ENCODE assay signal across 22 cellular contexts in the genomic region with DNA sequence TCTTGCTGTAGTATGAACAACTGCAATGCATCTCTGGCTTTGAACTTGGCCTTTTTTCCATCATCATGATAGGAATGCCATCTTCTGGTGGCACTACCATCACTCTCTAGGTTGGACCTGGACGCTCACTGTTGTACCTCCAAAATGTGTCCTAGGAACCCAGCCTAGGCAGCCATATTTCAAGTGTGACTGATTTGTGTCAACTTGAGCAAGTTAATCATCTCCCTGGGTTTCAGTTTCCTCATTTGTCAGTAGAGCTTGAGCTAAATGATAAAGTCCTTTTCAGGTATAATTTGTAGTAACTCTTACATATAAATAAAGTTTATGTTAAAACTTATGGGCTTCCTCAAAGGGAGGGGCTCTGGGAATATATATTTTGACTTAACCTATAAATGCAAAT.
DNase-seq lines count a peak whose midpoint lies in the region; ATAC-seq and TF ChIP-seq lines count a peak whose summit lies in the region.
"Had no signal": no experiment of that assay in that cellular context is flagged by ENCODE, and none has a peak within 500 bp of the region (broad histone marks: within the 10 kb centered on the region; RNA-seq: fewer than 3 reads in every experiment).

No MANE protein-coding gene starts in this region.

- no peaks in the 10 kb centered on the region for H3K27me3 Mint-ChIP-seq in chondrocyte (ENCODE audit: low read depth)
- H3K27me3 Mint-ChIP-seq in stimulated activated naive B cell treated with anti-CD40 and anti-IgM and Interleukin-4, amounts not matched to agents 10 μg/mL and 1 μg/mL and 100 μg/mL, for 72 hours: no peaks in the 10 kb centered on the region
- H3K27me3 Mint-ChIP-seq: B cell; CD4-positive, alpha-beta T cell had no signal

- ATAC-seq in GM18511 (IDR thresholded peaks at IDR 0.05; ENCODE audit: unreplicated experiment): peak; percentile 72
- ATAC-seq in GM18861 (IDR thresholded peaks at IDR 0.05; ENCODE audit: unreplicated experiment): peak; percentile 83
- peak; percentile 64 for ATAC-seq in GM18907 (IDR thresholded peaks at IDR 0.05; ENCODE audit: unreplicated experiment)
- peak; percentile 46 for ATAC-seq in HG03432 (IDR thresholded peaks at IDR 0.05; ENCODE audit: unreplicated experiment)
- no peak for ATAC-seq in GM21515 (IDR thresholded peaks at IDR 0.05; ENCODE audit: unreplicated experiment)
- ATAC-seq in stimulated activated naive B cell treated with anti-CD40 and anti-IgM and Interleukin-4, amounts not matched to agents 10 μg/mL and 1 μg/mL and 100 μg/mL, for 72 hours (replicated peaks): no peak
- ATAC-seq: A549; CD8-positive, alpha-beta T cell had no signal

- H3K36me3 Mint-ChIP-seq in chondrocyte (ENCODE audit: low read depth): no peaks in the 10 kb centered on the region
- no peaks in the 10 kb centered on the region for H3K36me3 Mint-ChIP-seq in stimulated activated naive B cell treated with anti-CD40 and anti-IgM and Interleukin-4, amounts not matched to agents 10 μg/mL and 1 μg/mL and 100 μg/mL, for 72 hours
- H3K36me3 Mint-ChIP-seq: CD8-positive, alpha-beta T cell had no signal

- H3K9me3 Mint-ChIP-seq in chondrocyte (ENCODE audit: low read depth): peaks cover 8% of the 10 kb centered on the region
- peaks cover 0 to 5% of the 10 kb centered on the region in 2 donors for H3K9me3 Mint-ChIP-seq in stimulated activated naive B cell treated with anti-CD40 and anti-IgM and Interleukin-4, amounts not matched to agents 10 μg/mL and 1 μg/mL and 100 μg/mL, for 72 hours
- H3K9me3 Mint-ChIP-seq: CD8-positive, alpha-beta T cell had no signal

- no peak for DNase-seq in chondrocyte (ENCODE audit: low spot score)
- DNase-seq in stimulated activated naive B cell treated with anti-CD40 and anti-IgM and Interleukin-4, amounts not matched to agents 10 μg/mL and 1 μg/mL and 100 μg/mL, for 72 hours: no peak
- no peak for DNase-seq in globus pallidus (ENCODE audit: low spot score)
- DNase-seq: AML-193; Caco-2; Calu3; CD4-positive, alpha-beta T cell; CD8-positive, alpha-beta T cell; DMS 273 treated with DMSO at 0.1 percent for 48 hours; DMS153; DMS53; DMS79; DND-41; EL; GDM1 had no signal

- H3K27ac Mint-ChIP-seq in chondrocyte (ENCODE audit: unreplicated experiment): no peak overlapping the region
- no peak overlapping the region for H3K27ac Mint-ChIP-seq in stimulated activated naive B cell treated with anti-CD40 and anti-IgM and Interleukin-4, amounts not matched to agents 10 μg/mL and 1 μg/mL and 100 μg/mL, for 72 hours
- H3K27ac Mint-ChIP-seq: B cell; CD4-positive, alpha-beta T cell; CD8-positive, alpha-beta T cell had no signal

- H3K4me1 Mint-ChIP-seq in chondrocyte (ENCODE audit: low read depth): peaks cover 17% of the 10 kb centered on the region
- no peaks in the 10 kb centered on the region for H3K4me1 Mint-ChIP-seq in stimulated activated naive B cell treated with anti-CD40 and anti-IgM and Interleukin-4, amounts not matched to agents 10 μg/mL and 1 μg/mL and 100 μg/mL, for 72 hours
- H3K4me1 Mint-ChIP-seq: B cell had no signal

- no peak for TF ChIP-seq CTCF in chondrocyte (IDR thresholded peaks at IDR 0.05)

- no peak overlapping the region for H3K4me3 Mint-ChIP-seq in chondrocyte (ENCODE audit: unreplicated experiment)
- no peak overlapping the region for H3K4me3 Mint-ChIP-seq in stimulated activated naive B cell treated with anti-CD40 and anti-IgM and Interleukin-4, amounts not matched to agents 10 μg/mL and 1 μg/mL and 100 μg/mL, for 72 hours
- H3K4me3 Mint-ChIP-seq: B cell; CD4-positive, alpha-beta T cell; CD8-positive, alpha-beta T cell had no signal

Comparison
In these comparisons a context has a peak if more than half of its experiments do, and no peak if none do; other contexts are left out.
1. ATAC-seq: peak in GM18511 (single experiment), GM18861 (single experiment), GM18907 (single experiment) and HG03432 (single experiment); none in GM21515 (single experiment) and stimulated activated naive B cell treated with anti-CD40 and anti-IgM and Interleukin-4, amounts not matched to agents 10 μg/mL and 1 μg/mL and 100 μg/mL, for 72 hours (0 of 2).